Comparison of ENCODE assay signal across 22 cellular contexts in genomic region chr1:36771222-36771621, GRCh38.
DNase-seq lines count a peak whose midpoint lies in the region; ATAC-seq and TF ChIP-seq lines count a peak whose summit lies in the region.
"Had no signal": no experiment of that assay in that cellular context is flagged by ENCODE, and none has a peak within 500 bp of the region (broad histone marks: within the 10 kb centered on the region; RNA-seq: fewer than 3 reads in every experiment).

No MANE protein-coding gene starts in this region.

- no peaks in the 10 kb centered on the region for H3K36me3 ChIP-seq in iPS-20b (ENCODE audit: insufficient read depth, low read depth, low read length)
- no peaks in the 10 kb centered on the region for H3K36me3 ChIP-seq in upper lobe of right lung
- H3K36me3 ChIP-seq: heart right ventricle, Peyer's patch, SJSA1, tibial nerve had no signal

- no peaks in the 10 kb centered on the region for H3K9me3 ChIP-seq in iPS-20b (ENCODE audit: insufficient read depth, low read depth, low read length)
- H3K9me3 ChIP-seq in upper lobe of right lung: no peaks in the 10 kb centered on the region
- H3K9me3 ChIP-seq: heart right ventricle, Peyer's patch, SJSA1, tibial nerve had no signal

- H3K4me1 ChIP-seq in iPS-20b (ENCODE audit: insufficient read depth, low read length): peaks cover 31% of the 10 kb centered on the region
- no peaks in the 10 kb centered on the region for H3K4me1 ChIP-seq in upper lobe of right lung
- H3K4me1 ChIP-seq: heart right ventricle, Peyer's patch, SJSA1, tibial nerve had no signal

- ATAC-seq in upper lobe of right lung: no peak
- ATAC-seq in GM21528 (IDR thresholded peaks at IDR 0.05; ENCODE audit: low FRiP score, unreplicated experiment): no peak
- ATAC-seq: heart right ventricle; stimulated activated naive CD8-positive, alpha-beta T cell treated with anti-CD3 and anti-CD28 coated beads, Interleukin-15, amount 100 ng/mL, for 72 hours had no signal

- intact Hi-C loops in upper lobe of right lung (cut with DNase I): no loop called here

- H3K27ac ChIP-seq in VCaP: peak overlapping the region; percentile 41
- peak overlapping the region; percentile 16 for H3K27ac ChIP-seq in iPS-20b (ENCODE audit: low read length)
- H3K27ac ChIP-seq in upper lobe of right lung: no peak overlapping the region
- H3K27ac ChIP-seq: dorsolateral prefrontal cortex, heart right ventricle, Peyer's patch, SJSA1, tibial nerve had no signal

- DNase-seq in NCI-H510A treated with DMSO at 0.1 percent for 48 hours (lab: John Stamatoyannopoulos, UW): peak; percentile 100
- no peak for DNase-seq in NCI-H510A (lab: John Stamatoyannopoulos, UW)
- peak; percentile 25 for DNase-seq in upper lobe of right lung
- DNase-seq in kidney glomerular epithelial cell (lab: John Stamatoyannopoulos, UW): no peak
- no peak for DNase-seq in HUDEP-2 (lab: John Stamatoyannopoulos, UW; ENCODE audit: unreplicated experiment in 76 of 76)
- DNase-seq: activated CD4-positive, alpha-beta T cell treated with anti-CD3 and anti-CD28 coated beads for 48 hours; activated naive CD8-positive, alpha-beta T cell treated with anti-CD3 and anti-CD28 coated beads for 36 hours; central memory CD4-positive, alpha-beta T cell; heart right ventricle; mammary epithelial cell; NCI-H1694 treated with DMSO at 0.1 percent for 48 hours; nucleus accumbens; stimulated activated CD4-positive, alpha-beta T cell treated with anti-CD3 and anti-CD28 coated beads, Interleukin-12 subunit alpha, Interleukin-12 subunit beta, amount 100 ng/mL, for 4 hours; stimulated activated naive CD8-positive, alpha-beta T cell treated with anti-CD3 and anti-CD28 coated beads, Interleukin-15, amount 100 ng/mL, for 72 hours; T-helper 1 cell had no signal

- TF ChIP-seq CTCF in VCaP (conservative IDR thresholded peaks at IDR 0.05) (no peak), upper lobe of right lung (IDR thresholded peaks at IDR 0.05) (no peak)

- H3K4me3 ChIP-seq in iPS-20b (ENCODE audit: low read length) (peak overlapping the region; percentile 52; the same call in 1 of the 2 replicates), upper lobe of right lung (no peak overlapping the region)
- H3K4me3 ChIP-seq: dorsolateral prefrontal cortex, heart right ventricle, Peyer's patch, SJSA1, tibial nerve had no signal

- H3K27me3 ChIP-seq in iPS-20b (ENCODE audit: insufficient read depth, low read length): peaks cover 33% of the 10 kb centered on the region
- H3K27me3 ChIP-seq in upper lobe of right lung: peaks cover 43% of the 10 kb centered on the region
- H3K27me3 ChIP-seq: Peyer's patch had no signal

- H3K9ac ChIP-seq in iPS-20b (ENCODE audit: low read depth, low read length): peak overlapping the region; percentile 74; the same call in 1 of the 2 replicates

Comparison
In these comparisons a context has a peak if more than half of its experiments do, and no peak if none do; other contexts are left out.
1. DNase-seq: peak in NCI-H510A treated with DMSO at 0.1 percent for 48 hours (single experiment) and upper lobe of right lung (single experiment); none in NCI-H510A (single experiment), kidney glomerular epithelial cell (single experiment) and HUDEP-2 (0 of 76).